8 cellular contexts compared by ENCODE assay signal in genomic region chr11:5712507-5712906, GRCh38. TPM values are rescaled to one million over a fixed set of nuclear protein-coding genes. Genes with fewer than 3 reads are reported as not detected.
DNase-seq lines count a peak whose midpoint lies in the region; ATAC-seq and TF ChIP-seq lines count a peak whose summit lies in the region.

No MANE protein-coding gene starts in this region.

- H3K79me1 ChIP-seq in mesenchymal stem cell (replicated peaks; ENCODE audit: low read length, poor library complexity, severe bottlenecking): no peaks in the 10 kb centered on the region

- intact Hi-C loops in tibial artery (cut with DNase I; ENCODE audit: low total_unique reads): no loop called here

- peaks cover 11 to 24% (median 16%) of the 10 kb centered on the region in 3 donors for H3K36me3 ChIP-seq in tibial artery
- H3K36me3 ChIP-seq in mesenchymal stem cell (ENCODE audit: control insufficient read depth in 1 of 2, insufficient read depth in 2 of 2, low read depth in 1 of 2, low read length in 2 of 2): peaks cover 10 to 47% of the 10 kb centered on the region in 2 experiments

- H3K9ac ChIP-seq in mesenchymal stem cell (ENCODE audit: low read length): no peak overlapping the region

- no peak overlapping the region for H3K23ac ChIP-seq in mesenchymal stem cell (ENCODE audit: low read length in 2 of 2)

- no peak overlapping the region for H3K14ac ChIP-seq in mesenchymal stem cell (ENCODE audit: low read length in 2 of 2)

- H3K9me3 ChIP-seq in tibial artery (no peaks in the 10 kb centered on the region), mesenchymal stem cell (ENCODE audit: control insufficient read depth, low read length) (no peaks in the 10 kb centered on the region)

- no peak overlapping the region for H2BK120ac ChIP-seq in mesenchymal stem cell (ENCODE audit: low read depth, low read length)

- peak; percentile 6 for DNase-seq in RPMI7951 (ENCODE audit: low read depth)
- DNase-seq in fibroblast of the aortic adventitia (ENCODE audit: low read depth): peak; percentile 21
- no peak for DNase-seq in tibial artery
- DNase-seq in mesenchymal stem cell: no peak

- H4K91ac ChIP-seq in mesenchymal stem cell (ENCODE audit: low read length): no peak overlapping the region

- no peak overlapping the region for H3K18ac ChIP-seq in mesenchymal stem cell (ENCODE audit: low read depth in 1 of 2, low read length in 2 of 2)

- H2BK5ac ChIP-seq in mesenchymal stem cell (ENCODE audit: low read depth, low read length, poor library complexity, severe bottlenecking): no peak overlapping the region

- no peak overlapping the region for H3K27ac ChIP-seq in 22Rv1
- no peak overlapping the region for H3K27ac ChIP-seq in tibial artery
- H3K27ac ChIP-seq in mesenchymal stem cell (ENCODE audit: low read length, poor library complexity, severe bottlenecking): no peak overlapping the region

- H3K4me3 ChIP-seq in fibroblast of the aortic adventitia (ENCODE audit: low read depth, low read length) (no peak overlapping the region), tibial artery (no peak overlapping the region), mesenchymal stem cell (ENCODE audit: insufficient read depth in 1 of 2, low read depth in 1 of 2, low read length in 2 of 2) (no peak overlapping the region)

- 88% methylated on average over 1 of the region's 1 CpG for WGBS in mesenchymal stem cell

- H2BK12ac ChIP-seq in mesenchymal stem cell (ENCODE audit: low read length in 2 of 2): no peak overlapping the region

- H3K4me2 ChIP-seq in mesenchymal stem cell (ENCODE audit: low read length, poor library complexity, severe bottlenecking): no peak overlapping the region

- no peak overlapping the region for H4K8ac ChIP-seq in mesenchymal stem cell (ENCODE audit: low read length)

- no peak overlapping the region for H3K4ac ChIP-seq in mesenchymal stem cell (ENCODE audit: low read depth in 1 of 2, low read length in 2 of 2)

- H3K27me3 ChIP-seq in tibial artery (no peaks in the 10 kb centered on the region), mesenchymal stem cell (ENCODE audit: control insufficient read depth in 1 of 2, insufficient read depth in 1 of 2, low read length in 2 of 2) (no peaks in the 10 kb centered on the region)

- no peak overlapping the region for H2BK15ac ChIP-seq in mesenchymal stem cell (ENCODE audit: low read depth, poor library complexity, severe bottlenecking)

- peak; percentile 58 for ATAC-seq in GM18502 (IDR thresholded peaks at IDR 0.05; ENCODE audit: poor library complexity, unreplicated experiment)
- ATAC-seq in HG03378 (IDR thresholded peaks at IDR 0.05; ENCODE audit: unreplicated experiment): no peak
- no peak for ATAC-seq in GM21576 (IDR thresholded peaks at IDR 0.05; ENCODE audit: unreplicated experiment)

- H3K4me1 ChIP-seq in tibial artery (no peaks in the 10 kb centered on the region), mesenchymal stem cell (ENCODE audit: control insufficient read depth, insufficient read depth, low read depth, low read length) (no peaks in the 10 kb centered on the region)

- TF ChIP-seq CTCF in 22Rv1 (IDR thresholded peaks at IDR 0.05): peak; percentile 52
- peak; percentile 43 for TF ChIP-seq CTCF in fibroblast of the aortic adventitia (IDR thresholded peaks at IDR 0.05; ENCODE audit: insufficient read depth, low read length)
- TF ChIP-seq CTCF in tibial artery (IDR thresholded peaks at IDR 0.05): peak in 1 of 2 experiments; percentile 14

- no peak overlapping the region for H2AFZ ChIP-seq in mesenchymal stem cell (ENCODE audit: low read depth, low read length)

- no peak overlapping the region for H2AK5ac ChIP-seq in mesenchymal stem cell (ENCODE audit: low read length, severe bottlenecking)

RNA-seq across cellular contexts. Expression of gene TRIM22, which starts 22.9 kb away (rescaled TPM):
- 5.5 and 10.1 TPM in 2 replicates for total RNA-seq in RPMI7951 (2014; rRNA removed; shearing (Covaris generic))
- 73.8 and 93.1 TPM in 2 replicates for total RNA-seq in fibroblast of the aortic adventitia (ENCODE audit: low replicate concordance)
- polyA plus RNA-seq in mesenchymal stem cell (2013, experiment 1 of 2): 57.4 TPM
- polyA plus RNA-seq in mesenchymal stem cell (2013, experiment 2 of 2): 57.6 TPM

RNA-seq across cellular contexts. Expression of gene OR56B1, which starts 23.7 kb away (rescaled TPM):
- total RNA-seq in RPMI7951 (2014; rRNA removed; shearing (Covaris generic)): not detected in 2 replicates
- not detected in 2 replicates for total RNA-seq in fibroblast of the aortic adventitia (ENCODE audit: low replicate concordance)
- not detected for polyA plus RNA-seq in mesenchymal stem cell (2013, experiment 1 of 2)
- polyA plus RNA-seq in mesenchymal stem cell (2013, experiment 2 of 2): not detected

RNA-seq across cellular contexts. Expression of gene TRIM5, which starts 27.6 kb away (rescaled TPM):
- 14.8 and 17.8 TPM in 2 replicates for total RNA-seq in RPMI7951 (2014; rRNA removed; shearing (Covaris generic))
- 32.5 and 38.5 TPM in 2 replicates for total RNA-seq in fibroblast of the aortic adventitia (ENCODE audit: low replicate concordance)
- 37.1 TPM for polyA plus RNA-seq in mesenchymal stem cell (2013, experiment 1 of 2)
- polyA plus RNA-seq in mesenchymal stem cell (2013, experiment 2 of 2): 38.1 TPM

RNA-seq across cellular contexts. Expression of gene OR52N4, which starts 41.5 kb away (rescaled TPM):
- total RNA-seq in RPMI7951 (2014; rRNA removed; shearing (Covaris generic)): not detected in 2 replicates
- not detected in 2 replicates for total RNA-seq in fibroblast of the aortic adventitia (ENCODE audit: low replicate concordance)
- not detected for polyA plus RNA-seq in mesenchymal stem cell (2013, experiment 1 of 2)
- polyA plus RNA-seq in mesenchymal stem cell (2013, experiment 2 of 2): 0.03 TPM

Comparison
In these comparisons a context has a peak if more than half of its experiments do, and no peak if none do; other contexts are left out.
1. DNase-seq: peak in RPMI7951 (single experiment) and fibroblast of the aortic adventitia (single experiment); none in tibial artery (0 of 2) and mesenchymal stem cell (single experiment).